ENCODE assay signal across 8 cellular contexts in genomic region chr11:85685820-85686459, GRCh38. TPM values are rescaled to one million over a fixed set of nuclear protein-coding genes. Genes with fewer than 3 reads are reported as not detected.
DNase-seq lines count a peak whose midpoint lies in the region; ATAC-seq and TF ChIP-seq lines count a peak whose summit lies in the region.

Gene CCDC89, minus strand, starts transcription at chr11:85686195. Its CDS starts 65 bp downstream, at chr11:85686130.

- no peaks in the 10 kb centered on the region for H3K36me3 ChIP-seq in kidney epithelial cell (ENCODE audit: control insufficient read depth, insufficient read depth, low read length)
- no peaks in the 10 kb centered on the region for H3K36me3 ChIP-seq in suprapubic skin

- H3K4me1 Mint-ChIP-seq in osteocyte (ENCODE audit: unreplicated experiment) = peaks cover 1% of the 10 kb centered on the region

- 31% methylated on average over 13 of the region's 13 CpGs for WGBS in suprapubic skin

- peaks cover 8% of the 10 kb centered on the region for H3K27me3 Mint-ChIP-seq in osteocyte (ENCODE audit: unreplicated experiment)

- no peak for TF ChIP-seq POLR2A in suprapubic skin (IDR thresholded peaks at IDR 0.05)

- H3K27me3 ChIP-seq in kidney epithelial cell (ENCODE audit: control insufficient read depth, insufficient read depth, low read length) (no peaks in the 10 kb centered on the region), suprapubic skin (no peaks in the 10 kb centered on the region)

- TF ChIP-seq EP300 in suprapubic skin (IDR thresholded peaks at IDR 0.05) = no peak

- DNase-seq in Ammon's horn (ENCODE audit: low spot score) = peak; percentile 91
- peak; percentile 91 for DNase-seq in NCI-H146 treated with DMSO at 0.1 percent for 48 hours (lab: John Stamatoyannopoulos, UW; ENCODE audit: unreplicated experiment)
- peak; percentile 90 for DNase-seq in brain pericyte (ENCODE audit: low read depth, low spot score)
- peak; percentile 90 for DNase-seq in kidney epithelial cell (ENCODE audit: low read depth)
- peak; percentile 82 to 86 for DNase-seq in suprapubic skin (ENCODE audit: low spot score in 2 of 2)
- DNase-seq in HPDE6-E6E7 (ENCODE audit: extremely low spot score) = no peak
- DNase-seq in osteocyte (ENCODE audit: extremely low spot score, unreplicated experiment) = no peak

- H3K4me3 ChIP-seq in kidney epithelial cell (ENCODE audit: low read depth, low read length) (peak within 1 kb of the TSS; percentile 12), suprapubic skin (peak within 1 kb of the TSS; percentile 47)

- no peak within 1 kb of the TSS for H3K27ac Mint-ChIP-seq in osteocyte (ENCODE audit: unreplicated experiment)

- no peak for TF ChIP-seq CTCF in kidney epithelial cell (IDR thresholded peaks at IDR 0.05; ENCODE audit: insufficient read depth, low read length, poor library complexity, severe bottlenecking)
- no peak for TF ChIP-seq CTCF in suprapubic skin (IDR thresholded peaks at IDR 0.05)
- TF ChIP-seq CTCF in osteocyte (IDR thresholded peaks at IDR 0.05) = no peak

- peak within 1 kb of the TSS; percentile 58 for H3K27ac ChIP-seq in suprapubic skin

- H3K4me3 Mint-ChIP-seq in osteocyte (ENCODE audit: unreplicated experiment) = no peak within 1 kb of the TSS

- H3K9me3 Mint-ChIP-seq in osteocyte (ENCODE audit: unreplicated experiment) = no peaks in the 10 kb centered on the region

- no peaks in the 10 kb centered on the region for H3K9me3 ChIP-seq in suprapubic skin

- ATAC-seq in HG03457 (IDR thresholded peaks at IDR 0.05; ENCODE audit: unreplicated experiment) = no peak

- no peaks in the 10 kb centered on the region for H3K36me3 Mint-ChIP-seq in osteocyte (ENCODE audit: unreplicated experiment)

- H3K4me1 ChIP-seq in suprapubic skin = peaks cover 14% of the 10 kb centered on the region

RNA-seq across cellular contexts. Expression of gene CCDC89, which starts in this region (rescaled TPM):
- total RNA-seq in kidney epithelial cell (2.0 and 2.2 TPM in 2 replicates), suprapubic skin (1 to 10 TPM in 1 of 4 donors, under 1 TPM in 2, not detected in 1; 0.72 to 1.8 (median 0.94) TPM), osteocyte (not detected in 2 replicates)

Comparison
In these comparisons a context has a peak if more than half of its experiments do, and no peak if none do; other contexts are left out.
1. DNase-seq: peak in Ammon's horn (single experiment), NCI-H146 treated with DMSO at 0.1 percent for 48 hours (single experiment), brain pericyte (single experiment), kidney epithelial cell (single experiment) and suprapubic skin (2 of 2); none in HPDE6-E6E7 (single experiment) and osteocyte (single experiment).